Comparison of ENCODE assay signal across 13 cellular contexts in genomic region chr10:6233725-6234277, GRCh38.
"Had no signal": no experiment of that assay in that cellular context is flagged by ENCODE, and none has a peak within 500 bp of the region (broad histone marks: within the 10 kb centered on the region; RNA-seq: fewer than 3 reads in every experiment).

No MANE protein-coding gene starts in this region.

- H3K36me3 ChIP-seq: colonic mucosa had no signal

- H3K27me3 ChIP-seq: breast epithelium, colonic mucosa, esophagus squamous epithelium had no signal

- H3K9me3 Mint-ChIP-seq: nephron had no signal

- DNase-seq: activated CD4-positive, alpha-beta T cell treated with anti-CD3 and anti-CD28 coated beads, Interleukin-2, amount 50 U/mL, for 48 hours; activated CD4-positive, CD25-positive, alpha-beta regulatory T cell treated with anti-CD3 and anti-CD28 coated beads, Interleukin-2, amount 50 U/mL, for 72 hours; activated T-cell treated with anti-CD3 and anti-CD28 coated beads, Interleukin-2, amount 50 U/mL, for 72 hours; colonic mucosa; effector CD4-positive, alpha-beta T cell; esophagus squamous epithelium; kidney glomerular epithelial cell; left ventricle myocardium superior; stimulated activated CD4-positive, alpha-beta T cell treated with anti-CD3 and anti-CD28 coated beads, Interleukin-12 subunit alpha, Interleukin-12 subunit beta, amount 100 ng/mL, for 4 hours; stimulated activated CD4-positive, alpha-beta T cell treated with anti-CD3 and anti-CD28 coated beads, Interleukin-2, amount 100 ng/mL, for 24 hours; T-helper 9 cell had no signal

- H3K4me3 Mint-ChIP-seq: activated T-cell treated with anti-CD3 and anti-CD28 coated beads, Interleukin-2, amount 50 U/mL, for 72 hours; nephron had no signal

- H3K9me3 ChIP-seq: breast epithelium, colonic mucosa, esophagus squamous epithelium had no signal

- H3K4me1 ChIP-seq: breast epithelium, colonic mucosa had no signal

- H3K4me3 ChIP-seq: breast epithelium, colonic mucosa, esophagus squamous epithelium had no signal

- H3K27ac Mint-ChIP-seq: activated T-cell treated with anti-CD3 and anti-CD28 coated beads, Interleukin-2, amount 50 U/mL, for 72 hours had no signal

- ATAC-seq: activated T-cell treated with anti-CD3 and anti-CD28 coated beads, Interleukin-2, amount 50 U/mL, for 72 hours had no signal

- H3K27ac ChIP-seq: colonic mucosa, esophagus squamous epithelium had no signal
